In the genomic region with DNA sequence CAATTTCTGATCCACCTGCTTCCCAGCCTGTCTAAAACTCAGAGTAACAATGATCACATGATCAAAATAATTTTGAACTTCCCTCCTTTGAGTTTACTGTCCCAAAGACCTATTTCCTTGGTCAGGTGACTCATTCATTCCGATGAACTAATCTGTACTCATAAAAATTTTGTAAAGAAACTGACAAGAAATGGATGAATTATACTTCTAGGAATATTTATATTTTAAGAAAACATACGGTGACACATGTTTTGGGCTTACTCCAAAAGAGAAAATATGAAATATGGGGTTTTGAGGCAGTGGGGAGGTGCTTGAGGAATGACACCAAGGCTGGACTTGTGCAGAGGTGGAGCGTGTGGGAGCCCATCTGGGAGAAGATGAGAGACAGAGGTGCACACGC, we compare ENCODE assay signal across 1 cellular context.
TF ChIP-seq lines count a peak whose summit lies in the region.

No MANE protein-coding gene starts in this region.

TF ChIP-seq in K562, 482 proteins besides CTCF, POLR2A, EP300 and RAD21 (continued from another document):
- TF ChIP-seq, protein P1, sequence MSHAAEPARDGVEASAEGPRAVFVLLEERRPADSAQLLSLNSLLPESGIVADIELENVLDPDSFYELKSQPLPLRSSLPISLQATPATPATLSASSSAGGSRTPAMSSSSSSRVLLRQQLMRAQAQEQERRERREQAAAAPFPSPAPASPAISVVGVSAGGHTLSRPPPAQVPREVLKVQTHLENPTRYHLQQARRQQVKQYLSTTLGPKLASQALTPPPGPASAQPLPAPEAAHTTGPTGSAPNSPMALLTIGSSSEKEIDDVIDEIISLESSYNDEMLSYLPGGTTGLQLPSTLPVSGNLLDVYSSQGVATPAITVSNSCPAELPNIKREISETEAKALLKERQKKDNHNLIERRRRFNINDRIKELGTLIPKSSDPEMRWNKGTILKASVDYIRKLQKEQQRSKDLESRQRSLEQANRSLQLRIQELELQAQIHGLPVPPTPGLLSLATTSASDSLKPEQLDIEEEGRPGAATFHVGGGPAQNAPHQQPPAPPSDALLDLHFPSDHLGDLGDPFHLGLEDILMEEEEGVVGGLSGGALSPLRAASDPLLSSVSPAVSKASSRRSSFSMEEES (CRISPR knock-in tag; IDR thresholded peaks at IDR 0.05): peak; percentile 74
- TF ChIP-seq TEAD1 (CRISPR knock-in tag; IDR thresholded peaks at IDR 0.05): no peak
- no peak for TF ChIP-seq CBX8 (IDR thresholded peaks at IDR 0.05; ENCODE audit: borderline replicate concordance, extremely low read depth, low read depth, low read length, poor library complexity, severe bottlenecking)
